Comparison of ENCODE assay signal across 9 cellular contexts in genomic region chr11:129364143-129364654, GRCh38. TPM values are rescaled to one million over a fixed set of nuclear protein-coding genes. Genes with fewer than 3 reads are reported as not detected.
DNase-seq lines count a peak whose midpoint lies in the region; TF ChIP-seq lines count a peak whose summit lies in the region.
"Had no signal": no experiment of that assay in that cellular context is flagged by ENCODE, and none has a peak within 500 bp of the region (broad histone marks: within the 10 kb centered on the region; RNA-seq: fewer than 3 reads in every experiment).

No MANE protein-coding gene starts in this region.

- no peak overlapping the region for H3K4me3 ChIP-seq in parathyroid adenoma (ENCODE audit: low read depth, low read length)
- H3K4me3 ChIP-seq: skin epidermis had no signal

- no peaks in the 10 kb centered on the region for H3K27me3 ChIP-seq in parathyroid adenoma (ENCODE audit: control insufficient read depth, insufficient read depth, low read length)

- H3K4me3 Mint-ChIP-seq in activated T-helper 2 cell treated with anti-CD3 and anti-CD28 coated beads, Interferon-gamma antibody, Interleukin-2, Interleukin-4, amounts not matched to agents 10 μg/mL and 5 μg/mL and 100 μg/mL, durations not matched to agents 14 hours and 24 hours and 36 hours (ENCODE audit: low read depth): no peak overlapping the region
- no peak overlapping the region for H3K4me3 Mint-ChIP-seq in type B pancreatic cell

- intact Hi-C loops in activated T-helper 2 cell treated with anti-CD3 and anti-CD28 coated beads, Interferon-gamma antibody, Interleukin-2, Interleukin-4, amounts not matched to agents 10 μg/mL and 5 μg/mL and 100 μg/mL, durations not matched to agents 14 hours and 24 hours and 36 hours (cut with micrococcal nuclease): loop anchor here (1.0 kb wide), 3 partner anchors 12 to 387 kb away; no protein-coding TSS in a partner anchor

- peak overlapping the region; percentile 46 for H2AFZ ChIP-seq in parathyroid adenoma

- DNase-seq in GF-D8 (lab: John Stamatoyannopoulos, UW) (peak; percentile 78), H4 (ENCODE audit: low spot score) (peak; percentile 91), RPMI8226 (peak; percentile 90), germinal center (ENCODE audit: low spot score) (peak; percentile 46), type B pancreatic cell (ENCODE audit: extremely low spot score, unreplicated experiment) (peak; percentile 91)
- peak; percentile 74 for DNase-seq in activated T-helper 2 cell treated with anti-CD3 and anti-CD28 coated beads, Interferon-gamma antibody, Interleukin-2, Interleukin-4, amounts not matched to agents 10 μg/mL and 5 μg/mL and 100 μg/mL, durations not matched to agents 14 hours and 24 hours and 36 hours (ENCODE audit: low spot score)

- peaks cover 46% of the 10 kb centered on the region for H3K27me3 Mint-ChIP-seq in activated T-helper 2 cell treated with anti-CD3 and anti-CD28 coated beads, Interferon-gamma antibody, Interleukin-2, Interleukin-4, amounts not matched to agents 10 μg/mL and 5 μg/mL and 100 μg/mL, durations not matched to agents 14 hours and 24 hours and 36 hours (ENCODE audit: low read depth)
- H3K27me3 Mint-ChIP-seq in type B pancreatic cell: peaks cover 39% of the 10 kb centered on the region

- no peaks in the 10 kb centered on the region for H3K4me1 ChIP-seq in parathyroid adenoma

- peaks cover 5% of the 10 kb centered on the region for H3K4me1 Mint-ChIP-seq in activated T-helper 2 cell treated with anti-CD3 and anti-CD28 coated beads, Interferon-gamma antibody, Interleukin-2, Interleukin-4, amounts not matched to agents 10 μg/mL and 5 μg/mL and 100 μg/mL, durations not matched to agents 14 hours and 24 hours and 36 hours (ENCODE audit: low read depth)
- H3K4me1 Mint-ChIP-seq in type B pancreatic cell (ENCODE audit: unreplicated experiment): peaks cover 6% of the 10 kb centered on the region

- H3K36me3 ChIP-seq in parathyroid adenoma (ENCODE audit: control insufficient read depth, insufficient read depth, low read length): no peaks in the 10 kb centered on the region

- no peaks in the 10 kb centered on the region for H3K36me3 Mint-ChIP-seq in activated T-helper 2 cell treated with anti-CD3 and anti-CD28 coated beads, Interferon-gamma antibody, Interleukin-2, Interleukin-4, amounts not matched to agents 10 μg/mL and 5 μg/mL and 100 μg/mL, durations not matched to agents 14 hours and 24 hours and 36 hours (ENCODE audit: low read depth)
- H3K36me3 Mint-ChIP-seq in type B pancreatic cell: no peaks in the 10 kb centered on the region

- no peak overlapping the region for H3K4me2 ChIP-seq in parathyroid adenoma (ENCODE audit: low read length)

- H3K27ac Mint-ChIP-seq in activated T-helper 2 cell treated with anti-CD3 and anti-CD28 coated beads, Interferon-gamma antibody, Interleukin-2, Interleukin-4, amounts not matched to agents 10 μg/mL and 5 μg/mL and 100 μg/mL, durations not matched to agents 14 hours and 24 hours and 36 hours: no peak overlapping the region
- no peak overlapping the region for H3K27ac Mint-ChIP-seq in type B pancreatic cell

- H3K9me3 Mint-ChIP-seq in activated T-helper 2 cell treated with anti-CD3 and anti-CD28 coated beads, Interferon-gamma antibody, Interleukin-2, Interleukin-4, amounts not matched to agents 10 μg/mL and 5 μg/mL and 100 μg/mL, durations not matched to agents 14 hours and 24 hours and 36 hours: no peaks in the 10 kb centered on the region
- H3K9me3 Mint-ChIP-seq in type B pancreatic cell: peaks cover 8% of the 10 kb centered on the region

- no peaks in the 10 kb centered on the region for H3K79me2 ChIP-seq in parathyroid adenoma

- H3K27ac ChIP-seq in parathyroid adenoma: no peak overlapping the region
- H3K27ac ChIP-seq: skin epidermis had no signal

- no peaks in the 10 kb centered on the region for H3K9me3 ChIP-seq in parathyroid adenoma (ENCODE audit: control insufficient read depth, low read length)

- no peak overlapping the region for H3K9ac ChIP-seq in parathyroid adenoma

- TF ChIP-seq CTCF in LNCAP (IDR thresholded peaks at IDR 0.05) (peak; percentile 100), parathyroid adenoma (IDR thresholded peaks at IDR 0.05) (peak; percentile 79), type B pancreatic cell (conservative IDR thresholded peaks at IDR 0.05) (peak; percentile 100)

RNA-seq across cellular contexts. Expression of gene BARX2, which starts 11.4 kb away (rescaled TPM):
- total RNA-seq in H4 (2014; rRNA removed; shearing (Covaris generic)): not detected in 2 replicates
- 4.7 and 4.9 TPM in 2 replicates for total RNA-seq in activated T-helper 2 cell treated with anti-CD3 and anti-CD28 coated beads, Interferon-gamma antibody, Interleukin-2, Interleukin-4, amounts not matched to agents 10 μg/mL and 5 μg/mL and 100 μg/mL, durations not matched to agents 14 hours and 24 hours and 36 hours
- total RNA-seq in type B pancreatic cell (ENCODE audit: low replicate concordance): 62.1 and 186 TPM in 2 replicates

Comparison
In these comparisons a context has a peak if more than half of its experiments do, and no peak if none do; other contexts are left out.
1. RNA of gene BARX2, which starts 11.4 kb away (total RNA-seq): 62.1 to 186 TPM in type B pancreatic cell; 4.7 to 4.9 TPM in activated T-helper 2 cell treated with anti-CD3 and anti-CD28 coated beads, Interferon-gamma antibody, Interleukin-2, Interleukin-4, amounts not matched to agents 10 μg/mL and 5 μg/mL and 100 μg/mL, durations not matched to agents 14 hours and 24 hours and 36 hours and not detected in H4; every median in the first group is over 10 times any median in the second.
2. Peak in every context shown above with its lines, with median percentiles within 50 percentile points of each other: DNase-seq and CTCF ChIP-seq.